In the genomic region with DNA sequence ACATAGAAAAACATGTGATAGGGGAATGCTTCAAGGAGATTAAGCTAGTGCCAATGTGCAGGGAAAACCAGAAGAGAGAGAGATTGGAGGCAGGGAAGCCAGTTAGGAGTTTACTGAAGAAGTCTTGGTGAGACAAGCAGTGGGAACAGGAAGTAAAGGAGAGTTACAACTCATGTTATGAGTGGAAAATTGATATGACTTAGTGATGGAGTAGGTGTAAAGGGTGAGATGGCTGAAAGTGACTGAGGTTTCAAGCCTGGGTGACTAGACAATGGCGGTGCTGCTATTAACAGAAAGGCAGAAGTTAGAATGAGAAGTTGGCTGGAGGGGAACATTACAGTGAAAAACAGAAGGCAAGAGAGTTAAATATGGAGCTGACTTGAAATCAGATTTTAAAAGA, we compare ENCODE assay signal across 14 cellular contexts. TPM values are rescaled to one million over a fixed set of nuclear protein-coding genes. Genes with fewer than 3 reads are reported as not detected.
DNase-seq lines count a peak whose midpoint lies in the region; ATAC-seq, FAIRE-seq and TF ChIP-seq lines count a peak whose summit lies in the region.
"Had no signal": no experiment of that assay in that cellular context is flagged by ENCODE, and none has a peak within 500 bp of the region (broad histone marks: within the 10 kb centered on the region; RNA-seq: fewer than 3 reads in every experiment).

No MANE protein-coding gene starts in this region.

- H3K9me2 ChIP-seq in Karpas-422 (replicated peaks; ENCODE audit: insufficient read depth, low read length) (no peaks in the 10 kb centered on the region), MM.1S (replicated peaks; ENCODE audit: insufficient read depth, low read length) (no peaks in the 10 kb centered on the region)

- H3K4me1 ChIP-seq in Karpas-422 (ENCODE audit: low read length) (peaks cover 28% of the 10 kb centered on the region), MM.1S (ENCODE audit: low read length) (peaks cover 20% of the 10 kb centered on the region), kidney (ENCODE audit: control insufficient read depth in 1 of 2, insufficient read depth in 1 of 2, low read depth in 1 of 2, low read length in 2 of 2) (no peaks in the 10 kb centered on the region)

- intact Hi-C loops in kidney (cut with DNase I): no loop called here

- H3K9ac ChIP-seq in Karpas-422 (ENCODE audit: low read length): no peak overlapping the region
- H3K9ac ChIP-seq in MM.1S (ENCODE audit: low read length): no peak overlapping the region
- H3K9ac ChIP-seq in kidney (ENCODE audit: low read length in 2 of 2): no peak overlapping the region

- ATAC-seq in GM18873 (IDR thresholded peaks at IDR 0.05; ENCODE audit: low FRiP score, unreplicated experiment) (peak; percentile 67), HG02763 (IDR thresholded peaks at IDR 0.05; ENCODE audit: unreplicated experiment) (peak; percentile 69)

- no peak overlapping the region for H3K27ac ChIP-seq in Karpas-422 (ENCODE audit: low read length)
- no peak overlapping the region for H3K27ac ChIP-seq in MM.1S (ENCODE audit: low read length)
- no peak overlapping the region for H3K27ac ChIP-seq in kidney (ENCODE audit: low read depth in 2 of 2, low read length in 2 of 2)
- H3K27ac ChIP-seq: epithelial cell of prostate had no signal

- TF ChIP-seq CTCF in GM10266 (IDR thresholded peaks at IDR 0.05; ENCODE audit: control insufficient read depth, insufficient read depth, low read depth, missing control alignments) (no peak), MM.1S (IDR thresholded peaks at IDR 0.05; ENCODE audit: low read length) (no peak), kidney (IDR thresholded peaks at IDR 0.05; ENCODE audit: borderline replicate concordance, extremely low read depth, insufficient read depth) (no peak)

- FAIRE-seq in kidney (lab: Jason Lieb, UNC): no peak
- FAIRE-seq: D721Med had no signal

- H3K9me3 ChIP-seq in Karpas-422 (ENCODE audit: low read length) (no peaks in the 10 kb centered on the region), MM.1S (replicated peaks; ENCODE audit: insufficient read depth, low read length) (no peaks in the 10 kb centered on the region), kidney (ENCODE audit: control insufficient read depth in 1 of 2, low read length in 2 of 2) (no peaks in the 10 kb centered on the region)

- H3K4me3 ChIP-seq in Karpas-422 (ENCODE audit: low read length): no peak overlapping the region
- H3K4me3 ChIP-seq in MM.1S (ENCODE audit: low read length): no peak overlapping the region
- H3K4me3 ChIP-seq in kidney (ENCODE audit: low read length in 2 of 2): no peak overlapping the region
- H3K4me3 ChIP-seq: skin epidermis had no signal

- no peaks in the 10 kb centered on the region for H3K36me3 ChIP-seq in Karpas-422 (ENCODE audit: insufficient read depth, low read length)
- no peaks in the 10 kb centered on the region for H3K36me3 ChIP-seq in MM.1S (replicated peaks; ENCODE audit: insufficient read depth, low read length)
- no peaks in the 10 kb centered on the region for H3K36me3 ChIP-seq in kidney (ENCODE audit: control insufficient read depth in 1 of 2, insufficient read depth in 2 of 2, low read length in 2 of 2)

- peak; percentile 71 for DNase-seq in GM10266 (ENCODE audit: extremely low spot score)
- DNase-seq in Karpas-422: peak; percentile 72
- no peak for DNase-seq in MM.1S
- no peak for DNase-seq in NCI-H2107 (lab: John Stamatoyannopoulos, UW)
- DNase-seq in kidney: no peak
- no peak for DNase-seq in A172 (ENCODE audit: low spot score)
- DNase-seq: H7, NCI-H1930 had no signal

- peaks cover 10% of the 10 kb centered on the region for H3F3A ChIP-seq in MM.1S (ENCODE audit: insufficient read depth, low read length)

- H4K20me1 ChIP-seq in Karpas-422 (ENCODE audit: insufficient read depth, low read depth, low read length) (no peaks in the 10 kb centered on the region), MM.1S (ENCODE audit: insufficient read depth, low read length) (no peaks in the 10 kb centered on the region)

- H3K4me2 ChIP-seq in Karpas-422 (ENCODE audit: low read depth, low read length, poor library complexity, severe bottlenecking) (peak overlapping the region; percentile 1), MM.1S (ENCODE audit: low read depth, low read length) (no peak overlapping the region)

- H3K79me2 ChIP-seq in Karpas-422 (ENCODE audit: low read length): no peaks in the 10 kb centered on the region
- no peaks in the 10 kb centered on the region for H3K79me2 ChIP-seq in MM.1S (ENCODE audit: low read length)

- H3K27me3 ChIP-seq in Karpas-422 (ENCODE audit: low read length) (no peaks in the 10 kb centered on the region), MM.1S (replicated peaks; ENCODE audit: insufficient read depth, low read length) (no peaks in the 10 kb centered on the region)

- H2AFZ ChIP-seq in Karpas-422 (ENCODE audit: low read length): peak overlapping the region; percentile 64
- H2AFZ ChIP-seq in MM.1S (ENCODE audit: low read length): no peak overlapping the region

RNA-seq across cellular contexts. Expression of a gene that starts 16.5 kb away (rescaled TPM):
- total RNA-seq in Karpas-422 (2014; rRNA removed; shearing (Covaris generic); ENCODE audit: low replicate concordance): 24.7 and 57.1 TPM in 2 replicates
- total RNA-seq in kidney: 16.7 TPM
- 11.3 TPM for polyA plus RNA-seq in kidney (ENCODE audit: insufficient read depth, low read depth, low replicate concordance)
- 17.3 and 24.8 TPM in 2 replicates for total RNA-seq in A172 (2014; rRNA removed; shearing (Covaris generic))

RNA-seq across cellular contexts. Expression of a gene that starts 17.3 kb away (rescaled TPM):
- 0.15 and 1.3 TPM in 2 replicates for total RNA-seq in Karpas-422 (2014; rRNA removed; shearing (Covaris generic); ENCODE audit: low replicate concordance)
- total RNA-seq in kidney: 9.7 TPM
- polyA plus RNA-seq in kidney (ENCODE audit: insufficient read depth, low read depth, low replicate concordance): 2.4 TPM
- 3.2 TPM in 2 replicates for total RNA-seq in A172 (2014; rRNA removed; shearing (Covaris generic))

RNA-seq across cellular contexts. Expression of a gene that starts 41.3 kb away (rescaled TPM):
- total RNA-seq in Karpas-422 (2014; rRNA removed; shearing (Covaris generic); ENCODE audit: low replicate concordance): 36.8 and 72.1 TPM in 2 replicates
- total RNA-seq in kidney: 30.8 TPM
- 44.2 TPM for polyA plus RNA-seq in kidney (ENCODE audit: insufficient read depth, low read depth, low replicate concordance)
- total RNA-seq in A172 (2014; rRNA removed; shearing (Covaris generic)): 58.0 and 70.3 TPM in 2 replicates

RNA-seq across cellular contexts. Expression of a gene that starts 41.6 kb away (rescaled TPM):
- 216 and 273 TPM in 2 replicates for total RNA-seq in Karpas-422 (2014; rRNA removed; shearing (Covaris generic); ENCODE audit: low replicate concordance)
- 91.0 TPM for total RNA-seq in kidney
- 130 TPM for polyA plus RNA-seq in kidney (ENCODE audit: insufficient read depth, low read depth, low replicate concordance)
- total RNA-seq in A172 (2014; rRNA removed; shearing (Covaris generic)): 150 and 194 TPM in 2 replicates

RNA-seq across cellular contexts. Expression of a gene that starts 45.0 kb away (rescaled TPM):
- 1.4 and 22.6 TPM in 2 replicates for total RNA-seq in Karpas-422 (2014; rRNA removed; shearing (Covaris generic); ENCODE audit: low replicate concordance)
- not detected for total RNA-seq in kidney
- not detected for polyA plus RNA-seq in kidney (ENCODE audit: insufficient read depth, low read depth, low replicate concordance)
- total RNA-seq in A172 (2014; rRNA removed; shearing (Covaris generic)): 0.17 TPM in 1 of 2 replicates, not detected in the other
- total RNA-seq: subcutaneous adipose tissue had no signal

Comparison
In these comparisons a context has a peak if more than half of its experiments do, and no peak if none do; other contexts are left out.
1. DNase-seq: peak in GM10266 (single experiment) and Karpas-422 (single experiment); none in MM.1S (single experiment), NCI-H2107 (single experiment), kidney (single experiment) and A172 (single experiment).